Comparison of ENCODE assay signal across 15 cellular contexts in the genomic region with DNA sequence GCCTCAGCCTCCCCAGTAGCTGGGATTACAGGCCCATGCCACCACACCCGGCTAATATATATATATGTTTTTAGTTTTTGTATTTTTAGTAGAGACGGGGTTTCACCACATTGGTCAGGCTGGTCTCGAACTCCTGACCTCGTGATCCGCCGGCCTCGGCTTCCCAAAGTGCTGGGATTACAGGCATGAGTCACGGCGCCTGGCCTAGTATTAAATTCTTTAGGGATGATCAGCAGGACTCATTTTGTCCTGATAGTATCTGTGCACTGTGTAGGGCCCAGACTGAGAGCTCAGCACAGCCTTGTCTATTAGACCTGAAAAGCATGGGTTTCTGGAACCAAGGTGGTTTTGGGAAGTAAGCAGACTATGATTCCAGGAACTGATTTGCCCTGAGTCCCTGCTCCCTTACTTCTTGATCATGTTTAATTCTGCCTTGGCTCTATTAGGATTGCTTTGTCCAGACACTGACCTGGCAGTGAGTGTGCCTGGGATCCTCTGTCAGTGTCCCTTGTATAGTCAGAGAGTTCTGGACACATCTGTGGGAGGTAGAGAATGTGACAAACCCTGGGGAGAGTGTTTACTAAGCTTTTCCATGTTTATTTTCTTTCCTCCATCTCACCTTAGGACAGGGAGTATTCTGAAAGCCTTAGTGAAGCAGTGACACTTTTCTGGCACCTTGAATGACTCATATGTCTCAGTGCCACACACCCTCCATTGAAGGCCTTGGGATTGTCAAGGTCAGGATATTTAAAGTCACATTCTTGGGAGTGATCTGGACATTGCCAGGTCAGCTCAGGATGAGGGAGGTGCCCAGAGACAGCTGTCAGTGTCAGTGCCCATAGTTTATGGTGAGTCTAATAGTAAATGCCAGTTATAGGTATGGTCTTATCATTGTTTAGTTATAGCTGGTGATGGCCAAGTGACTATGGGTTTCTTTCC. TPM values are rescaled to one million over a fixed set of nuclear protein-coding genes. Genes with fewer than 3 reads are reported as not detected.
DNase-seq lines count a peak whose midpoint lies in the region; ATAC-seq and TF ChIP-seq lines count a peak whose summit lies in the region.
"Had no signal": no experiment of that assay in that cellular context is flagged by ENCODE, and none has a peak within 500 bp of the region (broad histone marks: within the 10 kb centered on the region; RNA-seq: fewer than 3 reads in every experiment).

No MANE protein-coding gene starts in this region.

- 88% methylated on average over 9 of the region's 9 CpGs for WGBS in esophagus, 2 donors

- CTCF ChIA-PET in Panc1 (lab: Charles Lee): interaction anchor here (0.8 kb wide), 1 partner anchor 10 kb away, joined by 3 read pairs; no protein-coding TSS in a partner anchor
- CTCF ChIA-PET in activated CD4-positive, alpha-beta memory T cell treated with anti-CD3 and anti-CD28 coated beads for 36 hours (lab: Charles Lee): interaction anchor here (1.2 kb wide), 1 partner anchor 11 kb away, joined by 3 read pairs; no protein-coding TSS in a partner anchor

- no peak overlapping the region for H3K27ac Mint-ChIP-seq in activated CD4-positive, alpha-beta memory T cell treated with anti-CD3 and anti-CD28 coated beads for 36 hours
- H3K27ac Mint-ChIP-seq: CD8-positive, alpha-beta T cell had no signal

- H3K27me3 ChIP-seq in Panc1 (ENCODE audit: control insufficient read depth, insufficient read depth, low read length) (no peaks in the 10 kb centered on the region), esophagus (ENCODE audit: control insufficient read depth in 1 of 2, insufficient read depth in 2 of 2, low read length in 2 of 2) (no peaks in the 10 kb centered on the region)
- H3K27me3 ChIP-seq: tibial nerve had no signal

- no peak overlapping the region for H3K27ac ChIP-seq in Panc1 (ENCODE audit: low read length)
- peak overlapping the region; percentile 15 to 70 for H3K27ac ChIP-seq in esophagus (ENCODE audit: low read depth in 2 of 2, low read length in 1 of 2)
- H3K27ac ChIP-seq: A549, tibial nerve had no signal

- in situ Hi-C loops in Panc1 (cut with HindIII; ENCODE audit: low pct_unique_long_range_greater_than_20kb, low sequenced_read_pairs) (no loop called here), GM13976 (cut with MboI; ENCODE audit: low sequenced_read_pairs, unreplicated experiment) (no loop called here)

- H3K4me1 ChIP-seq in Panc1 (ENCODE audit: control insufficient read depth, insufficient read depth, low read length) (peaks cover under 1% of the 10 kb centered on the region; the same call in 1 of the 2 replicates), esophagus (ENCODE audit: control insufficient read depth in 2 of 2, insufficient read depth in 2 of 2, low read length in 1 of 2) (no peaks in the 10 kb centered on the region), mucosa of descending colon (ENCODE audit: low read depth) (peaks cover 11% of the 10 kb centered on the region)
- H3K4me1 ChIP-seq: tibial nerve had no signal

- POLR2A ChIA-PET in Panc1 (lab: Charles Lee): interaction anchor here (0.7 kb wide), 1 partner anchor 24 kb away, joined by 3 read pairs; no protein-coding TSS in a partner anchor
- POLR2A ChIA-PET in activated CD4-positive, alpha-beta memory T cell treated with anti-CD3 and anti-CD28 coated beads for 36 hours (lab: Charles Lee): interaction anchor here (0.6 to 0.7 kb wide), 2 partner anchors 15 to 81 kb away, joined by 3 read pairs; no protein-coding TSS in a partner anchor

- peak; percentile 63 for ATAC-seq in Panc1
- peak; percentile 92 for ATAC-seq in mucosa of descending colon
- no peak for ATAC-seq in GM18907 (IDR thresholded peaks at IDR 0.05; ENCODE audit: unreplicated experiment)
- ATAC-seq: CD8-positive, alpha-beta T cell had no signal

- H3K4me1 Mint-ChIP-seq in activated CD4-positive, alpha-beta memory T cell treated with anti-CD3 and anti-CD28 coated beads for 36 hours (ENCODE audit: low read depth): peaks cover 2% of the 10 kb centered on the region

- BruUV-seq in Panc1 (replicated peaks; lab: Mats Ljungman, UMichigan): no TSS peak

- no peaks in the 10 kb centered on the region for H3K9me3 ChIP-seq in Panc1 (ENCODE audit: control insufficient read depth, insufficient read depth, low read depth, low read length)
- no peaks in the 10 kb centered on the region for H3K9me3 ChIP-seq in esophagus (ENCODE audit: control insufficient read depth in 2 of 2, insufficient read depth in 1 of 2, low read depth in 1 of 2, low read length in 1 of 2)
- peaks cover 3% of the 10 kb centered on the region for H3K9me3 ChIP-seq in mucosa of descending colon
- H3K9me3 ChIP-seq: tibial nerve had no signal

- H3K9me3 Mint-ChIP-seq in activated CD4-positive, alpha-beta memory T cell treated with anti-CD3 and anti-CD28 coated beads for 36 hours: peaks cover 11% of the 10 kb centered on the region

- H3K36me3 ChIP-seq in Panc1 (ENCODE audit: control insufficient read depth, insufficient read depth, low read length) (no peaks in the 10 kb centered on the region), esophagus (ENCODE audit: control insufficient read depth in 2 of 2, insufficient read depth in 2 of 2, low read length in 1 of 2) (no peaks in the 10 kb centered on the region), mucosa of descending colon (ENCODE audit: low read depth) (no peaks in the 10 kb centered on the region)
- H3K36me3 ChIP-seq: tibial nerve had no signal

- intact Hi-C loops in Panc1 (cut with micrococcal nuclease; ENCODE audit: unreplicated experiment) (no loop called here), mucosa of descending colon (cut with DNase I, micrococcal nuclease) (no loop called here)
- intact Hi-C loops in activated CD4-positive, alpha-beta memory T cell treated with anti-CD3 and anti-CD28 coated beads for 36 hours (cut with micrococcal nuclease): no loop called here

- TF ChIP-seq CTCF in Panc1 (IDR thresholded peaks at IDR 0.05) (no peak), mucosa of descending colon (IDR thresholded peaks at IDR 0.05) (no peak), GM13976 (IDR thresholded peaks at IDR 0.05; ENCODE audit: borderline replicate concordance, control extremely low read depth, extremely low read depth, insufficient read depth, missing control alignments) (no peak)

- H3K4me3 Mint-ChIP-seq in activated CD4-positive, alpha-beta memory T cell treated with anti-CD3 and anti-CD28 coated beads for 36 hours: no peak overlapping the region
- H3K4me3 Mint-ChIP-seq: CD8-positive, alpha-beta T cell had no signal

- DNase-seq in A172 (ENCODE audit: low spot score) (peak; percentile 42), Panc1 (ENCODE audit: low read depth, low spot score) (no peak), mucosa of descending colon (peak in 1 of 3 donors; percentile 65), NCI-H187 treated with DMSO at 0.1 percent for 48 hours (lab: John Stamatoyannopoulos, UW) (no peak), GM13976 (ENCODE audit: low spot score) (no peak)
- no peak for DNase-seq in activated CD4-positive, alpha-beta memory T cell treated with anti-CD3 and anti-CD28 coated beads for 36 hours
- DNase-seq: activated gamma-delta T cell; CD8-positive, alpha-beta T cell; kidney glomerular epithelial cell; stimulated activated CD4-positive, alpha-beta T cell treated with anti-CD3 and anti-CD28 coated beads, Interleukin-2, amount 100 ng/mL, for 24 hours; stimulated activated CD8-positive, alpha-beta memory T cell treated with anti-CD3 and anti-CD28 coated beads, Interleukin-4, amount 100 ng/mL, for 48 hours had no signal

- no peaks in the 10 kb centered on the region for H3K27me3 Mint-ChIP-seq in activated CD4-positive, alpha-beta memory T cell treated with anti-CD3 and anti-CD28 coated beads for 36 hours

- H3K36me3 Mint-ChIP-seq in activated CD4-positive, alpha-beta memory T cell treated with anti-CD3 and anti-CD28 coated beads for 36 hours: peaks cover 3% of the 10 kb centered on the region

- H3K4me3 ChIP-seq in Panc1 (ENCODE audit: low read depth in 2 of 2, low read length in 2 of 2) (no peak overlapping the region), esophagus (ENCODE audit: low read depth in 1 of 2, low read length in 2 of 2) (no peak overlapping the region), mucosa of descending colon (no peak overlapping the region)
- H3K4me3 ChIP-seq: A549, tibial nerve had no signal

RNA-seq across cellular contexts. Expression of gene CTDSP2, which starts 34.8 kb away (rescaled TPM):
- 26.9 and 27.5 TPM in 2 replicates for total RNA-seq in A172 (2014; rRNA removed; shearing (Covaris generic))
- total RNA-seq in Panc1 (2021; ENCODE audit: unreplicated experiment) (120 TPM), mucosa of descending colon (100 to 1,000 TPM; 220 to 339 (median 256) TPM)
- polyA plus RNA-seq in Panc1 (2012; ENCODE audit: insufficient read length): 141 TPM
- polyA plus RNA-seq in esophagus: 10 to 100 TPM; 22.4 to 34.7 TPM
- 100 to 1,000 TPM; 100 to 101 TPM for total RNA-seq in activated CD4-positive, alpha-beta memory T cell treated with anti-CD3 and anti-CD28 coated beads for 36 hours
